Comparison of ENCODE assay signal across 9 cellular contexts in the genomic region with DNA sequence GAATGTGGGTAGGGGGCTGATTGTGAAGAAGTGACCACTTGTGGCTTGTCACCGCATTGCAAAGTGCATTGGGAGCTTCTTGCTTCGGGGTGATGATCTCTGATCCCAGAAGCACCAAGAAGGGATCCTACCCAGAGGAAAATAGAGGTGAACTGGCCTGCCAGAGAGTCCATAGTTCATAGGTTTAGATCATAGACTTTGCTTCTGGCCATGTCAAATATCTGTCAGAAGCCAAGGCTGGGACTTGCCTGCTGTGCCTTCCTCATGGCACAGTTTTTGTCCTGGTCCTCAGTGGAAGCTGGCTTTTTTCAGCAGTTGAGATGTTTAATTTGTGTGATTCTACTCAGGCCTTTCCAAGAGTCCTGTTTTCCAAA. TPM values are rescaled to one million over a fixed set of nuclear protein-coding genes. Genes with fewer than 3 reads are reported as not detected.
DNase-seq lines count a peak whose midpoint lies in the region; ATAC-seq, FAIRE-seq and TF ChIP-seq lines count a peak whose summit lies in the region.
"Had no signal": no experiment of that assay in that cellular context is flagged by ENCODE, and none has a peak within 500 bp of the region (broad histone marks: within the 10 kb centered on the region; RNA-seq: fewer than 3 reads in every experiment).

No MANE protein-coding gene starts in this region.

- peak overlapping the region; percentile 84 for H3K9ac ChIP-seq in GM12878 (ENCODE audit: control insufficient read depth, insufficient read depth, low read length)

- H3K27ac ChIP-seq in cardiac muscle cell (peak overlapping the region; percentile 83), GM12878 (ENCODE audit: control insufficient read depth, insufficient read depth) (0 out of 2 replicates have a peak overlapping the region, but pooled peaks have one; percentile 25), uterus (peak overlapping the region in 1 of 2 donors; percentile 79)

- no peaks in the 10 kb centered on the region for H3K27me3 Mint-ChIP-seq in memory B cell

- peaks cover 59% of the 10 kb centered on the region for H3K79me2 ChIP-seq in GM12878 (ENCODE audit: control insufficient read depth, insufficient read depth, low read length)

- peak overlapping the region; percentile 93 for H3K27ac Mint-ChIP-seq in memory B cell

- peak overlapping the region; percentile 79 for H3K4me2 ChIP-seq in GM12878 (ENCODE audit: control insufficient read depth, insufficient read depth)

- H3K36me3 ChIP-seq in cardiac muscle cell: peaks cover 16% of the 10 kb centered on the region
- H3K36me3 ChIP-seq in GM12878 (ENCODE audit: control insufficient read depth in 2 of 2, insufficient read depth in 2 of 2, low read length in 1 of 2): peaks cover 5 to 7% of the 10 kb centered on the region in 2 experiments
- no peaks in the 10 kb centered on the region for H3K36me3 ChIP-seq in uterus

- RAD21 ChIA-PET in GM12878 (lab: Charles Lee; ENCODE audit: unreplicated experiment): interaction anchor here (0.8 to 2.0 kb wide), 8 partner anchors 11 to 257 kb away, joined by 3 to 12 read pairs (median 3); partner anchors contain the start of gene SEC24C

- no peaks in the 10 kb centered on the region for H3K9me3 Mint-ChIP-seq in memory B cell

- intact Hi-C loops in Right ventricle myocardium superior (cut with DNase I): no loop called here
- intact Hi-C loops in GM12878 (cut with micrococcal nuclease; ENCODE audit: unreplicated experiment): loop anchor here (10.0 kb wide), 1 partner anchor 132 kb away; the partner anchor contains the start of gene SYNPO2L
- intact Hi-C loops in uterus (cut with DNase I; ENCODE audit: low total_unique reads): no loop called here

- BruUV-seq in GM12878 (replicated peaks; lab: Mats Ljungman, UMichigan): no TSS peak

- TF ChIP-seq POLR2A in GM12878 (IDR thresholded peaks at IDR 0.05; ENCODE audit: low read depth, low read length) (no peak), uterus (IDR thresholded peaks at IDR 0.05) (no peak)

- peaks cover 23% of the 10 kb centered on the region for H3K4me1 Mint-ChIP-seq in memory B cell

- TF ChIP-seq CTCF in cardiac muscle cell (IDR thresholded peaks at IDR 0.05; ENCODE audit: low read depth, low read length) (no peak), GM12878 (IDR thresholded peaks at IDR 0.05 in 2 of 3, conservative IDR thresholded peaks at IDR 0.05 in 1 of 3; ENCODE audit: control insufficient read depth in 2 of 3, extremely low read depth in 1 of 3, insufficient read depth in 1 of 3, low read depth in 3 of 3, low read length in 3 of 3) (no peak), uterus (IDR thresholded peaks at IDR 0.05) (no peak)

- SMC1A ChIA-PET in GM12878 (lab: Charles Lee; ENCODE audit: uncharacterized antibody, unreplicated experiment): interaction anchor here (1.0 to 2.8 kb wide), 7 partner anchors 10 to 40 kb away, joined by 3 to 15 read pairs (median 5); a partner anchor contains a TSS

- POLR2A ChIA-PET in GM12878 (lab: Charles Lee): interaction anchor here (0.6 to 4.6 kb wide), 7 partner anchors 9 to 133 kb away, joined by 4 to 40 read pairs (median 4); a partner anchor contains a TSS

- DNase-seq in cardiac muscle cell (ENCODE audit: low read depth in 1 of 2, low spot score in 1 of 2) (no peak), Right ventricle myocardium superior (no peak), GM12878 (ENCODE audit: low read depth, low spot score) (no peak), memory B cell (ENCODE audit: low spot score in 2 of 2) (no peak), uterus (no peak), GM19238 (ENCODE audit: insufficient read length, low spot score) (no peak), G401 (ENCODE audit: low spot score) (no peak)
- DNase-seq: NCI-H1930 had no signal

- ATAC-seq in Right ventricle myocardium superior (ENCODE audit: poor library complexity) (no peak), GM12878 (no peak), memory B cell (ENCODE audit: low read depth) (no peak), GM19397 (IDR thresholded peaks at IDR 0.05; ENCODE audit: unreplicated experiment) (no peak)

- H2AFZ ChIP-seq in GM12878 (ENCODE audit: control insufficient read depth, low read depth, low read length): no peak overlapping the region

- H3K4me3 ChIP-seq in cardiac muscle cell: peak overlapping the region; percentile 87
- peak overlapping the region; percentile 91 for H3K4me3 ChIP-seq in GM12878
- H3K4me3 ChIP-seq in uterus: peak overlapping the region; percentile 56 to 95

- H3K9me3 ChIP-seq in cardiac muscle cell (ENCODE audit: low read depth) (no peaks in the 10 kb centered on the region), GM12878 (replicated peaks; ENCODE audit: control insufficient read depth, insufficient read depth, low read length) (no peaks in the 10 kb centered on the region), uterus (no peaks in the 10 kb centered on the region)

- H4K20me1 ChIP-seq in GM12878 (ENCODE audit: control insufficient read depth, insufficient read depth): peaks cover 4% of the 10 kb centered on the region; the same call in 1 of the 2 replicates

- H3K36me3 Mint-ChIP-seq in memory B cell: peaks cover 13% of the 10 kb centered on the region

- 0% methylated on average over 2 of the region's 2 CpGs for WGBS in GM12878 (ENCODE audit: insufficient coverage, insufficient replicate concordance, low lambda C conversion rate, missing lambda C conversion rate)

- H3K4me1 ChIP-seq in cardiac muscle cell (ENCODE audit: low read depth) (no peaks in the 10 kb centered on the region), GM12878 (ENCODE audit: control insufficient read depth, insufficient read depth, low read length) (peaks cover 10% of the 10 kb centered on the region), uterus (no peaks in the 10 kb centered on the region)

- FAIRE-seq in GM12878 (lab: Jason Lieb, UNC): no peak

- TF ChIP-seq EP300 in GM12878 (IDR thresholded peaks at IDR 0.05; ENCODE audit: borderline replicate concordance in 1 of 2, control insufficient read depth in 1 of 2, low read depth in 2 of 2, low read length in 2 of 2): no peak

- CTCF ChIA-PET in GM12878 (lab: Yijun Ruan, JAX): interaction anchor here (0.9 to 1.5 kb wide), 3 partner anchors 12 to 27 kb away, joined by 3 to 6 read pairs (median 5); no protein-coding TSS in a partner anchor

- in situ Hi-C loops in GM12878 (cut with MboI) (no loop called here), G401 (cut with HindIII; ENCODE audit: low sequenced_read_pairs) (no loop called here)

- peak overlapping the region; percentile 90 for H3K4me3 Mint-ChIP-seq in memory B cell

- TF ChIP-seq RAD21 in GM12878 (IDR thresholded peaks at IDR 0.05; ENCODE audit: insufficient read depth, low read depth, low read length): no peak

- H3K27me3 ChIP-seq in cardiac muscle cell (no peaks in the 10 kb centered on the region), GM12878 (replicated peaks in 1 of 2; ENCODE audit: control insufficient read depth in 2 of 2, insufficient read depth in 2 of 2, low read length in 1 of 2) (no peaks in the 10 kb centered on the region), uterus (no peaks in the 10 kb centered on the region)

RNA-seq across cellular contexts. Expression of gene ZSWIM8, which starts 1.1 kb away (rescaled TPM):
- total RNA-seq in cardiac muscle cell: 89.3 and 115 TPM in 2 replicates
- polyA plus RNA-seq in cardiac muscle cell: 37.1 and 63.7 TPM in 2 replicates
- total RNA-seq in Right ventricle myocardium superior: 40.3 TPM
- total RNA-seq in GM12878 (2013; cell fraction: nucleolus; rRNA removed): 75.9 and 86.5 TPM in 2 replicates
- total RNA-seq in GM12878 (2014; rRNA removed): 23.9 and 30.8 TPM in 2 replicates
- 16.4 and 18.7 TPM in 2 replicates for total RNA-seq in GM12878 (2014; rRNA removed; fragmentation: Illumina TruSeq; extraction: Trizol)
- total RNA-seq in GM12878 (2021): 45.4 and 47.9 TPM in 2 replicates
- polyA plus RNA-seq in GM12878 (2011; ENCODE audit: low read depth): 79.3 TPM
- polyA plus RNA-seq in GM12878 (2011; rRNA removed): 17.5 and 44.6 TPM in 2 replicates
- 39.4 and 62.6 TPM in 2 replicates for polyA plus RNA-seq in GM12878 (2011; cell fraction: cytosol; rRNA removed)
- polyA plus RNA-seq in GM12878 (2011; cell fraction: nucleus; rRNA removed): 436 and 485 TPM in 2 replicates
- polyA plus RNA-seq in GM12878 (2012): 58.6 and 83.1 TPM in 2 replicates
- 15.3 and 31.5 TPM in 2 replicates for polyA plus RNA-seq in GM12878 (2014; fragmentation: Illumina TruSeq; extraction: Trizol)
- polyA plus RNA-seq in GM12878 (2014; fragmentation: Nextera tagmentation; extraction: Ambion mirVana): 1 to 10 TPM; 7.8 to 8.5 TPM
- 47.1 and 48.8 TPM in 2 replicates for polyA plus RNA-seq in GM12878 (2014; rRNA removed)
- polyA plus RNA-seq in GM12878 (2016; fragmentation: Nextera tagmentation; extraction: Ambion mirVana): 10 to 100 TPM; 14.0 to 15.1 TPM
- 36.3 and 63.7 TPM in 2 replicates for polyA minus RNA-seq in GM12878 (2011; rRNA and poly(A)+ RNA removed)
- polyA minus RNA-seq in GM12878 (2011; cell fraction: cytosol; rRNA and poly(A)+ RNA removed): 23.0 and 27.1 TPM in 2 replicates
- 43.3 and 67.1 TPM in 2 replicates for polyA minus RNA-seq in GM12878 (2011; cell fraction: nucleus; rRNA and poly(A)+ RNA removed)
- 100 to 1,000 TPM in 2 of 4 donors, 10 to 100 TPM in 2; 61.4 to 112 (median 91.1) TPM for total RNA-seq in uterus
- 22.8 and 30.6 TPM in 2 replicates for total RNA-seq in G401 (2014; rRNA removed; shearing (Covaris generic))

RNA-seq across cellular contexts. Expression of gene CHCHD1, which starts 4.7 kb away (rescaled TPM):
- 37.8 and 42.5 TPM in 2 replicates for total RNA-seq in cardiac muscle cell
- 81.8 and 83.2 TPM in 2 replicates for polyA plus RNA-seq in cardiac muscle cell
- 28.0 TPM for total RNA-seq in Right ventricle myocardium superior
- 14.8 and 16.7 TPM in 2 replicates for total RNA-seq in GM12878 (2013; cell fraction: nucleolus; rRNA removed)
- total RNA-seq in GM12878 (2014; rRNA removed): 74.3 and 77.4 TPM in 2 replicates
- total RNA-seq in GM12878 (2014; rRNA removed; fragmentation: Illumina TruSeq; extraction: Trizol): 42.8 and 47.5 TPM in 2 replicates
- 35.0 and 36.9 TPM in 2 replicates for total RNA-seq in GM12878 (2021)
- 34.4 TPM for polyA plus RNA-seq in GM12878 (2011; ENCODE audit: low read depth)
- polyA plus RNA-seq in GM12878 (2011; rRNA removed): 56.7 and 69.0 TPM in 2 replicates
- 33.0 and 46.8 TPM in 2 replicates for polyA plus RNA-seq in GM12878 (2011; cell fraction: cytosol; rRNA removed)
- polyA plus RNA-seq in GM12878 (2011; cell fraction: nucleus; rRNA removed): 22.6 and 27.4 TPM in 2 replicates
- 51.6 and 59.8 TPM in 2 replicates for polyA plus RNA-seq in GM12878 (2012)
- 25.3 and 42.4 TPM in 2 replicates for polyA plus RNA-seq in GM12878 (2014; fragmentation: Illumina TruSeq; extraction: Trizol)
- 10 to 100 TPM; 69.5 to 81.4 TPM for polyA plus RNA-seq in GM12878 (2014; fragmentation: Nextera tagmentation; extraction: Ambion mirVana)
- polyA plus RNA-seq in GM12878 (2014; rRNA removed): 70.4 and 79.4 TPM in 2 replicates
- 100 to 1,000 TPM; 127 to 132 TPM for polyA plus RNA-seq in GM12878 (2016; fragmentation: Nextera tagmentation; extraction: Ambion mirVana)
- 8.9 and 9.4 TPM in 2 replicates for polyA minus RNA-seq in GM12878 (2011; rRNA and poly(A)+ RNA removed)
- 6.3 and 7.2 TPM in 2 replicates for polyA minus RNA-seq in GM12878 (2011; cell fraction: cytosol; rRNA and poly(A)+ RNA removed)
- 6.5 and 8.9 TPM in 2 replicates for polyA minus RNA-seq in GM12878 (2011; cell fraction: nucleus; rRNA and poly(A)+ RNA removed)
- 10 to 100 TPM in 2 of 4 donors, 1 to 10 TPM in 2; 7.1 to 15.3 (median 11.0) TPM for total RNA-seq in uterus
- total RNA-seq in G401 (2014; rRNA removed; shearing (Covaris generic)): 65.5 and 76.8 TPM in 2 replicates

RNA-seq across cellular contexts. Expression of gene NDST2, which starts 24.9 kb away (rescaled TPM):
- total RNA-seq in cardiac muscle cell (23.7 and 61.2 TPM in 2 replicates), Right ventricle myocardium superior (10.4 TPM), GM12878 (2014; rRNA removed) (18.0 and 18.8 TPM in 2 replicates), GM12878 (2014; rRNA removed; fragmentation: Illumina TruSeq; extraction: Trizol) (8.9 and 10.1 TPM in 2 replicates), GM12878 (2021) (34.3 and 35.2 TPM in 2 replicates), uterus (10 to 100 TPM in 3 of 4 donors, 1 to 10 TPM in 1; 5.9 to 47.8 (median 14.1) TPM)
- polyA plus RNA-seq in cardiac muscle cell (16.6 and 21.6 TPM in 2 replicates), GM12878 (2011; rRNA removed) (23.8 and 31.1 TPM in 2 replicates), GM12878 (2014; fragmentation: Illumina TruSeq; extraction: Trizol) (16.6 and 22.6 TPM in 2 replicates), GM12878 (2014; fragmentation: Nextera tagmentation; extraction: Ambion mirVana) (1 to 10 TPM; 2.2 to 3.0 TPM), GM12878 (2014; rRNA removed) (31.3 and 34.7 TPM in 2 replicates), GM12878 (2016; fragmentation: Nextera tagmentation; extraction: Ambion mirVana) (10 to 100 TPM; 22.7 to 24.0 TPM)
- 57.1 and 85.9 TPM in 2 replicates for total RNA-seq in GM12878 (2013; cell fraction: nucleolus; rRNA removed)
- 19.1 TPM for polyA plus RNA-seq in GM12878 (2011; ENCODE audit: low read depth)
- 24.8 and 31.5 TPM in 2 replicates for polyA plus RNA-seq in GM12878 (2011; cell fraction: cytosol; rRNA removed)
- 81.5 and 88.2 TPM in 2 replicates for polyA plus RNA-seq in GM12878 (2011; cell fraction: nucleus; rRNA removed)
- 19.5 and 19.8 TPM in 2 replicates for polyA plus RNA-seq in GM12878 (2012)
- 26.0 and 29.3 TPM in 2 replicates for polyA minus RNA-seq in GM12878 (2011; rRNA and poly(A)+ RNA removed)
- polyA minus RNA-seq in GM12878 (2011; cell fraction: cytosol; rRNA and poly(A)+ RNA removed): 11.8 and 16.4 TPM in 2 replicates
- polyA minus RNA-seq in GM12878 (2011; cell fraction: nucleus; rRNA and poly(A)+ RNA removed): 36.6 and 66.7 TPM in 2 replicates
- total RNA-seq in G401 (2014; rRNA removed; shearing (Covaris generic)): 3.7 and 6.9 TPM in 2 replicates

RNA-seq across cellular contexts. Expression of gene SEC24C, which starts 42.3 kb away (rescaled TPM):
- total RNA-seq in cardiac muscle cell (68.6 and 68.7 TPM in 2 replicates), Right ventricle myocardium superior (42.3 TPM), GM12878 (2014; rRNA removed) (96.9 and 117 TPM in 2 replicates), GM12878 (2014; rRNA removed; fragmentation: Illumina TruSeq; extraction: Trizol) (43.4 and 48.2 TPM in 2 replicates), GM12878 (2021) (91.7 and 99.9 TPM in 2 replicates), uterus (10 to 100 TPM; 25.3 to 75.9 (median 40.1) TPM)
- polyA plus RNA-seq in cardiac muscle cell (56.6 and 65.2 TPM in 2 replicates), GM12878 (2011; rRNA removed) (52.3 and 110 TPM in 2 replicates), GM12878 (2014; fragmentation: Illumina TruSeq; extraction: Trizol) (67.7 and 81.5 TPM in 2 replicates), GM12878 (2014; fragmentation: Nextera tagmentation; extraction: Ambion mirVana) (10 to 100 TPM; 12.7 to 18.8 TPM), GM12878 (2014; rRNA removed) (73.6 and 82.1 TPM in 2 replicates), GM12878 (2016; fragmentation: Nextera tagmentation; extraction: Ambion mirVana) (10 to 100 TPM; 71.3 to 74.1 TPM)
- 64.1 and 66.3 TPM in 2 replicates for total RNA-seq in GM12878 (2013; cell fraction: nucleolus; rRNA removed)
- 68.9 TPM for polyA plus RNA-seq in GM12878 (2011; ENCODE audit: low read depth)
- polyA plus RNA-seq in GM12878 (2011; cell fraction: cytosol; rRNA removed): 97.2 and 105 TPM in 2 replicates
- 176 and 190 TPM in 2 replicates for polyA plus RNA-seq in GM12878 (2011; cell fraction: nucleus; rRNA removed)
- polyA plus RNA-seq in GM12878 (2012): 92.4 and 93.2 TPM in 2 replicates
- polyA minus RNA-seq in GM12878 (2011; rRNA and poly(A)+ RNA removed): 135 and 166 TPM in 2 replicates
- polyA minus RNA-seq in GM12878 (2011; cell fraction: cytosol; rRNA and poly(A)+ RNA removed): 47.8 and 49.1 TPM in 2 replicates
- polyA minus RNA-seq in GM12878 (2011; cell fraction: nucleus; rRNA and poly(A)+ RNA removed): 30.5 and 46.2 TPM in 2 replicates
- 49.0 and 54.4 TPM in 2 replicates for total RNA-seq in G401 (2014; rRNA removed; shearing (Covaris generic))
